1 cellular context compared by ENCODE assay signal in the genomic region with DNA sequence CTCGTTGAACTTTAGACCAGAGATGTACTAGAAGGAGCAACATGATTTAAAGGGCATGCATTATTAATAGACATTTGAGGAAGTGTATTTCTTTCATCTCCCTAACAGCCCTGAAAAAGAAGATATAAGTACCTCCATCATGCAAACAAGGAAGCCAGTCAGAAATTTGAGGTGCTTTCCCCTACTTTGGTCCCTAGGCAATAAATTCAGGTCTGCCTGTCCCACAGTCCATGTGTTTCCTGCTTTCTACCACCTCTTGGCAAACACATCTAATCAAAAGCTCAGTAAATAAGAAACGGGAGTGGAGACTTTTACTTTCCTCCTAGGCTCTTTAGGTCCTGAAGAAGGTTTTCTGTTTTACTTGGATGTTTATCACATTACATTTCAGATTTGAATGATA.
TF ChIP-seq lines count a peak whose summit lies in the region.

No MANE protein-coding gene starts in this region.

TF ChIP-seq in neural cell, 6 proteins besides CTCF, POLR2A, EP300 and RAD21 (continued from another document):
- TF ChIP-seq REST (IDR thresholded peaks at IDR 0.05; ENCODE audit: borderline replicate concordance) = no peak
